ENCODE assay signal across 8 cellular contexts in genomic region chr22:30196141-30196866, GRCh38. TPM values are rescaled to one million over a fixed set of nuclear protein-coding genes. Genes with fewer than 3 reads are reported as not detected.
DNase-seq lines count a peak whose midpoint lies in the region; ATAC-seq, FAIRE-seq and TF ChIP-seq lines count a peak whose summit lies in the region.

No MANE protein-coding gene starts in this region.

- H3K27ac Mint-ChIP-seq in central memory CD8-positive, alpha-beta T cell (ENCODE audit: low read depth) = peak overlapping the region; percentile 19

- peak; percentile 76 for DNase-seq in GM06990 (ENCODE audit: extremely low read depth, insufficient read length)
- DNase-seq in NCI-H1105 treated with DMSO at 0.1 percent for 48 hours (lab: John Stamatoyannopoulos, UW) = peak; percentile 74
- peak in 1 of 2 donors; percentile 53 for DNase-seq in central memory CD8-positive, alpha-beta T cell (ENCODE audit: low spot score in 2 of 2)
- peak; percentile 83 to 94 for DNase-seq in lower leg skin (ENCODE audit: low spot score in 2 of 2)
- peak; percentile 43 to 47 (median 46) for DNase-seq in stimulated activated CD4-positive, alpha-beta T cell treated with anti-CD3 and anti-CD28 coated beads, TNF-alpha, amount 100 ng/mL, for 48 hours (ENCODE audit: low read depth in 3 of 3)

- H3K4me1 Mint-ChIP-seq in central memory CD8-positive, alpha-beta T cell = peaks cover 5% of the 10 kb centered on the region

- H3K36me3 Mint-ChIP-seq in central memory CD8-positive, alpha-beta T cell (ENCODE audit: insufficient read depth) = peaks cover 2% of the 10 kb centered on the region

- no peaks in the 10 kb centered on the region for H3K36me3 ChIP-seq in GM06990 (ENCODE audit: control insufficient read depth, insufficient read depth, low read length)

- intact Hi-C loops in lower leg skin (cut with DNase I; ENCODE audit: low total_unique reads) = no loop called here

- H3K27me3 ChIP-seq in GM06990 (replicated peaks; ENCODE audit: control insufficient read depth, insufficient read depth, low read length) = no peaks in the 10 kb centered on the region

- peak overlapping the region; percentile 6 for H3K4me3 Mint-ChIP-seq in central memory CD8-positive, alpha-beta T cell

- WGBS in lower leg skin, 2 donors = 5 to 11% methylated on average over 11 of the region's 11 CpGs

- no peaks in the 10 kb centered on the region for H3K27me3 Mint-ChIP-seq in central memory CD8-positive, alpha-beta T cell

- peak; percentile 78 for FAIRE-seq in TTC549 (lab: Jason Lieb, UNC)

- peak; percentile 82 for ATAC-seq in central memory CD8-positive, alpha-beta T cell (replicated peaks; ENCODE audit: extremely low read depth, poor library complexity, severe bottlenecking)
- ATAC-seq in HG02885 (IDR thresholded peaks at IDR 0.05; ENCODE audit: poor library complexity, unreplicated experiment) (no peak), HG03196 (IDR thresholded peaks at IDR 0.05; ENCODE audit: unreplicated experiment) (no peak)

- H3K9me3 Mint-ChIP-seq in central memory CD8-positive, alpha-beta T cell = no peaks in the 10 kb centered on the region

- no peak overlapping the region for H3K4me3 ChIP-seq in GM06990 (replicated peaks; ENCODE audit: low read depth, low read length)
- no peak overlapping the region for H3K4me3 ChIP-seq in lower leg skin (ENCODE audit: low read depth, poor library complexity, severe bottlenecking)

- no peak for TF ChIP-seq CTCF in GM06990 (IDR thresholded peaks at IDR 0.05; ENCODE audit: insufficient read depth, low read length, poor library complexity, severe bottlenecking)
- TF ChIP-seq CTCF in lower leg skin (IDR thresholded peaks at IDR 0.05) = no peak

- TF ChIP-seq POLR2A in lower leg skin (IDR thresholded peaks at IDR 0.05) = no peak

RNA-seq across cellular contexts. Expression of gene LIF, which starts 50.3 kb away (rescaled TPM):
- total RNA-seq in lower leg skin = 10 to 100 TPM in 1 of 4 donors, 1 to 10 TPM in 3; 5.2 to 11.8 (median 7.0) TPM
